8 cellular contexts compared by ENCODE assay signal in the genomic region with DNA sequence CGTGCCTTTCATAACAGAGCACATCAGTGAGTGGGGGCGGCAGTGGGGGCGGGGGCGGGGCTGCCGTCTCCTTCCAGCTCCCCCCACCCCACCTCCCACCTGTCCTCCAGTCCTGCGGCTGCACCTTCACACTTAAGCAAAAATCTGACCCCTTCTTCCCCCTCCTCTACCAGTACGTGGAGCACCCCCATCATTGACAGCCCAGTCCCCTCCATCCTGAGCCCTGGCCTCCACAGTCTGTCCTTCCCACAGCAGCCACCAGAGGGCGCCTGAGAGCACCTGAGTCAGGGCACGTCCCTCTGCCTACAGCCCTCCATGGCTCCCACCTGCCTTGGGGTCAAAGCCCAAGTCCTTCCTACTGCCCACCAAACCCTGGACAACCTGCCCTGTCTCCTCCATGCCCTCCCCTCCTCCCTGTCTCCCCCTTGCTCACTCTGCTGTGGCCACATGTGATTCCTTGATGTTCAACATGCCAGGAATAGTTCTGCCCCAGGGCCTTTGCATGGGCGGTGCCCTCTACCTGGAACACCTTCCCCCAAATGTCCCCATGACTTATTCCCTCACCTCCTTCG. TPM values are rescaled to one million over a fixed set of nuclear protein-coding genes. Genes with fewer than 3 reads are reported as not detected.
DNase-seq lines count a peak whose midpoint lies in the region; ATAC-seq and TF ChIP-seq lines count a peak whose summit lies in the region.

No MANE protein-coding gene starts in this region.

- H3K27ac ChIP-seq in mammary epithelial cell (ENCODE audit: insufficient read depth, low read depth, low read length) = no peak overlapping the region
- H3K27ac ChIP-seq in mesenchymal stem cell (ENCODE audit: low read length, poor library complexity, severe bottlenecking) = no peak overlapping the region

- H3K27me3 Mint-ChIP-seq in CD14-positive monocyte (ENCODE audit: low read depth in 3 of 3) (peaks cover 10 to 13% (median 12%) of the 10 kb centered on the region in 3 donors), WTC11 (ENCODE audit: low read depth) (no peaks in the 10 kb centered on the region; the same call in 1 of the 2 replicates)

- H3K18ac ChIP-seq in mesenchymal stem cell (ENCODE audit: low read depth in 1 of 2, low read length in 2 of 2) = peak overlapping the region in 1 of 2 experiments; percentile 16

- no peak overlapping the region for H2BK120ac ChIP-seq in mesenchymal stem cell (ENCODE audit: low read depth, low read length)

- WGBS in mammary epithelial cell (ENCODE audit: low coverage, missing lambda C conversion rate) = 11% methylated on average over 6 of the region's 11 CpGs
- WGBS in mesenchymal stem cell = 60% methylated on average over 11 of the region's 11 CpGs

- no peak overlapping the region for H3K9ac ChIP-seq in mammary epithelial cell (ENCODE audit: insufficient read depth, low read length)
- no peak overlapping the region for H3K9ac ChIP-seq in mesenchymal stem cell (ENCODE audit: low read length)

- H3K79me2 ChIP-seq in mammary epithelial cell (ENCODE audit: insufficient read depth, low read length) = no peaks in the 10 kb centered on the region

- H3K27me3 ChIP-seq in mammary epithelial cell (ENCODE audit: insufficient read depth, low read length) (no peaks in the 10 kb centered on the region), mesenchymal stem cell (ENCODE audit: control insufficient read depth in 1 of 2, insufficient read depth in 1 of 2, low read length in 2 of 2) (peaks cover 0 to 44% of the 10 kb centered on the region in 2 experiments)

- no peak overlapping the region for H2AK5ac ChIP-seq in mesenchymal stem cell (ENCODE audit: low read length, severe bottlenecking)

- H2BK15ac ChIP-seq in mesenchymal stem cell (ENCODE audit: low read depth, poor library complexity, severe bottlenecking) = no peak overlapping the region

- H3K4me1 Mint-ChIP-seq in CD14-positive monocyte (peaks cover 7% of the 10 kb centered on the region), WTC11 (no peaks in the 10 kb centered on the region)

- no peaks in the 10 kb centered on the region for H3K79me1 ChIP-seq in mesenchymal stem cell (replicated peaks; ENCODE audit: low read length, poor library complexity, severe bottlenecking)

- in situ Hi-C loops in mammary epithelial cell (cut with MboI; ENCODE audit: low sequenced_read_pairs in 2 of 2) = no loop called here

- no peak overlapping the region for H3K14ac ChIP-seq in mesenchymal stem cell (ENCODE audit: low read length in 2 of 2)

- CTCF ChIA-PET in WTC11 (lab: Charles Lee) = interaction anchor here (0.6 to 2.7 kb wide), 17 partner anchors 9 to 246 kb away, joined by 3 to 14 read pairs (median 4); a partner anchor contains a TSS
- CTCF ChIA-PET in mammary epithelial cell (lab: Charles Lee; ENCODE audit: low non-redundant PET) = interaction anchor here (0.7 kb wide), 1 partner anchor 169 kb away, joined by 7 read pairs; a partner anchor contains a TSS

- H2AFZ ChIP-seq in mammary epithelial cell (ENCODE audit: low read depth, low read length) (peak overlapping the region; percentile 55), mesenchymal stem cell (ENCODE audit: low read depth, low read length) (no peak overlapping the region)

- no peak overlapping the region for H2BK5ac ChIP-seq in mesenchymal stem cell (ENCODE audit: low read depth, low read length, poor library complexity, severe bottlenecking)

- intact Hi-C loops in CD14-positive monocyte (cut with micrococcal nuclease) = no loop called here
- intact Hi-C loops in mammary epithelial cell (cut with micrococcal nuclease) = no loop called here

- H3K4ac ChIP-seq in mesenchymal stem cell (ENCODE audit: low read depth in 1 of 2, low read length in 2 of 2) = no peak overlapping the region

- no peak for DNase-seq in CD14-positive monocyte (ENCODE audit: low spot score)
- DNase-seq in HT-29 (ENCODE audit: low spot score) = peak; percentile 46
- DNase-seq in WTC11 (ENCODE audit: low spot score) = peak; percentile 84
- no peak for DNase-seq in mammary epithelial cell
- peak; percentile 25 for DNase-seq in mesenchymal stem cell
- peak; percentile 93 for DNase-seq in stimulated activated CD8-positive, alpha-beta memory T cell treated with anti-CD3 and anti-CD28 coated beads, Interleukin-4, amount 100 ng/mL, for 48 hours

- H3K9me3 Mint-ChIP-seq in CD14-positive monocyte = peaks cover 0 to 4% (median 0%) of the 10 kb centered on the region in 7 donors
- no peaks in the 10 kb centered on the region for H3K9me3 Mint-ChIP-seq in WTC11

- ATAC-seq in WTC11 = peak; percentile 77
- no peak for ATAC-seq in GM19035 (IDR thresholded peaks at IDR 0.05; ENCODE audit: unreplicated experiment)
- ATAC-seq in HG02571 (IDR thresholded peaks at IDR 0.05; ENCODE audit: unreplicated experiment) = no peak

- H3K4me3 Mint-ChIP-seq in CD14-positive monocyte (no peak overlapping the region), WTC11 (no peak overlapping the region)

- H4K91ac ChIP-seq in mesenchymal stem cell (ENCODE audit: low read length) = no peak overlapping the region

- peak overlapping the region in 1 of 2 experiments; percentile 73 for H2BK12ac ChIP-seq in mesenchymal stem cell (ENCODE audit: low read length in 2 of 2)

- no peaks in the 10 kb centered on the region for H4K20me1 ChIP-seq in mammary epithelial cell (ENCODE audit: insufficient read depth, low read length)

- H3K27ac Mint-ChIP-seq in CD14-positive monocyte = no peak overlapping the region
- no peak overlapping the region for H3K27ac Mint-ChIP-seq in WTC11

- H3K4me3 ChIP-seq in mammary epithelial cell (replicated peaks in 1 of 3; ENCODE audit: insufficient read depth in 1 of 3, low read depth in 2 of 3, low read length in 3 of 3) (no peak overlapping the region), mesenchymal stem cell (ENCODE audit: insufficient read depth in 1 of 2, low read depth in 1 of 2, low read length in 2 of 2) (no peak overlapping the region)

- TF ChIP-seq CTCF in CD14-positive monocyte (IDR thresholded peaks at IDR 0.05) = peak; percentile 76
- TF ChIP-seq CTCF in WTC11 (IDR thresholded peaks at IDR 0.05) = peak; percentile 82
- peak; percentile 59 to 71 for TF ChIP-seq CTCF in mammary epithelial cell (conservative IDR thresholded peaks at IDR 0.05 in 1 of 2, IDR thresholded peaks at IDR 0.05 in 1 of 2; ENCODE audit: extremely low read depth in 1 of 2, insufficient read depth in 1 of 2, low read depth in 1 of 2, low read length in 2 of 2)

- H3K36me3 Mint-ChIP-seq in CD14-positive monocyte (no peaks in the 10 kb centered on the region), WTC11 (no peaks in the 10 kb centered on the region)

- peaks cover 7% of the 10 kb centered on the region for H3K4me1 ChIP-seq in mammary epithelial cell (ENCODE audit: insufficient read depth, low read length)
- H3K4me1 ChIP-seq in mesenchymal stem cell (ENCODE audit: control insufficient read depth, insufficient read depth, low read depth, low read length) = peaks cover 13% of the 10 kb centered on the region

- dilution Hi-C loops in mammary epithelial cell (cut with HindIII; ENCODE audit: low sequenced_read_pairs) = no loop called here

- POLR2A ChIA-PET in WTC11 (lab: Charles Lee) = no interaction called here

- no peak overlapping the region for H4K8ac ChIP-seq in mesenchymal stem cell (ENCODE audit: low read length)

- H3K4me2 ChIP-seq in mammary epithelial cell (ENCODE audit: insufficient read depth, low read depth, low read length) (no peak overlapping the region), mesenchymal stem cell (ENCODE audit: low read length, poor library complexity, severe bottlenecking) (no peak overlapping the region)

- H3K9me3 ChIP-seq in mammary epithelial cell (replicated peaks; ENCODE audit: insufficient read depth, low read length) (no peaks in the 10 kb centered on the region), mesenchymal stem cell (ENCODE audit: control insufficient read depth, low read length) (no peaks in the 10 kb centered on the region)

- no TSS peak for BruUV-seq in mammary epithelial cell (replicated peaks; lab: Mats Ljungman, UMichigan)

- no peaks in the 10 kb centered on the region for H3K36me3 ChIP-seq in mammary epithelial cell (ENCODE audit: insufficient read depth, low read length)
- H3K36me3 ChIP-seq in mesenchymal stem cell (ENCODE audit: control insufficient read depth in 1 of 2, insufficient read depth in 2 of 2, low read depth in 1 of 2, low read length in 2 of 2) = peaks cover 0 to 13% of the 10 kb centered on the region in 2 experiments

- H3K23ac ChIP-seq in mesenchymal stem cell (ENCODE audit: low read length in 2 of 2) = no peak overlapping the region

RNA-seq across cellular contexts. Expression of a gene that starts 4.0 kb away (rescaled TPM):
- polyA plus RNA-seq in CD14-positive monocyte = under 1 TPM in 1 of 2 donors, not detected in 1; 0.14 TPM
- not detected in 2 replicates for total RNA-seq in HT-29 (2014; rRNA removed; shearing (Covaris generic))
- 0.81 to 1.5 TPM (median 1.1 TPM) in 3 replicates for total RNA-seq in WTC11 (2021)
- not detected for total RNA-seq in mammary epithelial cell
- polyA plus RNA-seq in mammary epithelial cell = 0.11 TPM
- not detected for polyA minus RNA-seq in mammary epithelial cell
- 1.9 TPM for polyA plus RNA-seq in mesenchymal stem cell (2013, experiment 1 of 2)
- 1.8 TPM for polyA plus RNA-seq in mesenchymal stem cell (2013, experiment 2 of 2)

RNA-seq across cellular contexts. Expression of a gene that starts 13.5 kb away (rescaled TPM):
- polyA plus RNA-seq in CD14-positive monocyte (10 to 100 TPM in 1 of 2 donors, 1 to 10 TPM in 1; 8.6 to 13.4 TPM), mammary epithelial cell (18.9 TPM)
- total RNA-seq in HT-29 (2014; rRNA removed; shearing (Covaris generic)) = 25.5 and 36.1 TPM in 2 replicates
- total RNA-seq in WTC11 (2021) (24.3 to 26.5 TPM (median 25.2 TPM) in 3 replicates), mammary epithelial cell (10 to 100 TPM; 14.4 to 15.0 TPM)
- 2.9 TPM for polyA minus RNA-seq in mammary epithelial cell
- 14.8 TPM for polyA plus RNA-seq in mesenchymal stem cell (2013, experiment 1 of 2)
- 14.9 TPM for polyA plus RNA-seq in mesenchymal stem cell (2013, experiment 2 of 2)

RNA-seq across cellular contexts. Expression of a gene that starts 45.7 kb away (rescaled TPM):
- polyA plus RNA-seq in CD14-positive monocyte = not detected
- total RNA-seq in HT-29 (2014; rRNA removed; shearing (Covaris generic)) = 0.21 and 1.6 TPM in 2 replicates
- total RNA-seq in WTC11 (2021) = 2.0 to 3.6 TPM (median 3.4 TPM) in 3 replicates
- not detected for total RNA-seq in mammary epithelial cell
- polyA plus RNA-seq in mammary epithelial cell = not detected
- not detected for polyA minus RNA-seq in mammary epithelial cell
- not detected for polyA plus RNA-seq in mesenchymal stem cell (2013, experiment 1 of 2)
- polyA plus RNA-seq in mesenchymal stem cell (2013, experiment 2 of 2) = not detected

RNA-seq across cellular contexts. Expression of a gene that starts 50.9 kb away (rescaled TPM):
- polyA plus RNA-seq in CD14-positive monocyte (under 1 TPM in 1 of 2 donors, not detected in 1; 0.07 TPM), mammary epithelial cell (0.12 TPM)
- 0.20 and 0.89 TPM in 2 replicates for total RNA-seq in HT-29 (2014; rRNA removed; shearing (Covaris generic))
- total RNA-seq in WTC11 (2021) (11.3 to 15.0 TPM (median 14.8 TPM) in 3 replicates), mammary epithelial cell (under 1 TPM; 0.67 to 0.73 TPM)
- not detected for polyA minus RNA-seq in mammary epithelial cell
- 0.12 TPM for polyA plus RNA-seq in mesenchymal stem cell (2013, experiment 1 of 2)
- polyA plus RNA-seq in mesenchymal stem cell (2013, experiment 2 of 2) = 0.14 TPM

RNA-seq across cellular contexts. Expression of a gene that starts 51.0 kb away (rescaled TPM):
- polyA plus RNA-seq in CD14-positive monocyte (1 to 10 TPM in 1 of 2 donors, under 1 TPM in 1; 0.57 to 1.2 TPM), mammary epithelial cell (17.9 TPM)
- total RNA-seq in HT-29 (2014; rRNA removed; shearing (Covaris generic)) = 24.2 and 27.4 TPM in 2 replicates
- total RNA-seq in WTC11 (2021) (27.2 to 29.9 TPM (median 28.1 TPM) in 3 replicates), mammary epithelial cell (10 to 100 TPM in 1 of 2 donors, 1 to 10 TPM in 1; 8.7 to 28.8 TPM)
- polyA minus RNA-seq in mammary epithelial cell = 5.0 TPM
- 16.5 TPM for polyA plus RNA-seq in mesenchymal stem cell (2013, experiment 1 of 2)
- 16.2 TPM for polyA plus RNA-seq in mesenchymal stem cell (2013, experiment 2 of 2)

Comparison
In these comparisons a context has a peak if more than half of its experiments do, and no peak if none do; other contexts are left out.
1. DNase-seq: peak in HT-29 (single experiment), WTC11 (single experiment), mesenchymal stem cell (single experiment) and stimulated activated CD8-positive, alpha-beta memory T cell treated with anti-CD3 and anti-CD28 coated beads, Interleukin-4, amount 100 ng/mL, for 48 hours (single experiment); none in CD14-positive monocyte (single experiment) and mammary epithelial cell (single experiment).
2. Peak in every context shown above with its lines, with median percentiles within 50 percentile points of each other: CTCF ChIP-seq.